10 cellular contexts compared by ENCODE assay signal in genomic region chr18:26386002-26386401, GRCh38.
DNase-seq lines count a peak whose midpoint lies in the region; ATAC-seq and TF ChIP-seq lines count a peak whose summit lies in the region.
"Had no signal": no experiment of that assay in that cellular context is flagged by ENCODE, and none has a peak within 500 bp of the region (broad histone marks: within the 10 kb centered on the region; RNA-seq: fewer than 3 reads in every experiment).

No MANE protein-coding gene starts in this region.

- DNase-seq in AG08395 (ENCODE audit: low spot score) (peak; percentile 15), LoVo (ENCODE audit: low spot score) (peak; percentile 33), dorsolateral prefrontal cortex (no peak), GM13977 (ENCODE audit: low spot score) (no peak), NCI-H510A treated with DMSO at 0.1 percent for 48 hours (lab: John Stamatoyannopoulos, UW) (no peak)
- DNase-seq: effector CD4-positive, alpha-beta T cell; NCI-H774 had no signal

- H3K36me3 ChIP-seq in mesodermal cell (ENCODE audit: control insufficient read depth, insufficient read depth, low read length) = no peaks in the 10 kb centered on the region

- H3K27me3 ChIP-seq in dorsolateral prefrontal cortex = no peaks in the 10 kb centered on the region

- in situ Hi-C loops in GM13977 (cut with MboI; ENCODE audit: low pct_unique_long_range_greater_than_20kb, low sequenced_read_pairs, unreplicated experiment) = no loop called here

- intact Hi-C loops in dorsolateral prefrontal cortex (cut with DNase I) = loop anchor here in 1 of 2 donors (5.0 kb wide), 1 partner anchor 261 kb away; no protein-coding TSS in a partner anchor

- H3K27ac ChIP-seq in dorsolateral prefrontal cortex (peak overlapping the region in 35 of 59 donors; percentile 3 to 71 (median 24)), mesodermal cell (ENCODE audit: low read depth, low read length, severe bottlenecking) (peak overlapping the region; percentile 84)

- TF ChIP-seq CTCF in dorsolateral prefrontal cortex (IDR thresholded peaks at IDR 0.05 in 54 of 56, conservative IDR thresholded peaks at IDR 0.05 in 2 of 56; ENCODE audit: low read depth in 1 of 56, partially characterized antibody in 56 of 56) (peak in 5 of 56 donors; percentile 11 to 26 (median 13)), GM13977 (IDR thresholded peaks at IDR 0.05; ENCODE audit: extremely low read depth, insufficient read depth, missing control alignments) (no peak)

- H3K4me3 ChIP-seq in dorsolateral prefrontal cortex (no peak overlapping the region), mesodermal cell (ENCODE audit: extremely low read depth, insufficient read depth, low read length, poor library complexity, severe bottlenecking) (no peak overlapping the region)

- H3K4me1 ChIP-seq in mesodermal cell (ENCODE audit: control insufficient read depth, insufficient read depth, low read length, poor library complexity, severe bottlenecking) = no peaks in the 10 kb centered on the region

- ATAC-seq in GM21423 (IDR thresholded peaks at IDR 0.05; ENCODE audit: unreplicated experiment) (no peak), GM18873 (IDR thresholded peaks at IDR 0.05; ENCODE audit: low FRiP score, unreplicated experiment) (no peak)

- H3K9me3 ChIP-seq in mesodermal cell (ENCODE audit: control insufficient read depth, low read length) = no peaks in the 10 kb centered on the region

Comparison
In these comparisons a context has a peak if more than half of its experiments do, and no peak if none do; other contexts are left out.
1. DNase-seq: peak in AG08395 (single experiment) and LoVo (single experiment); none in dorsolateral prefrontal cortex (0 of 10), GM13977 (single experiment) and NCI-H510A treated with DMSO at 0.1 percent for 48 hours (single experiment).